Comparison of ENCODE assay signal across 11 cellular contexts in genomic region chr6:35754452-35755321, GRCh38. TPM values are rescaled to one million over a fixed set of nuclear protein-coding genes. Genes with fewer than 3 reads are reported as not detected.
DNase-seq lines count a peak whose midpoint lies in the region; ATAC-seq and TF ChIP-seq lines count a peak whose summit lies in the region.
"Had no signal": no experiment of that assay in that cellular context is flagged by ENCODE, and none has a peak within 500 bp of the region (broad histone marks: within the 10 kb centered on the region; RNA-seq: fewer than 3 reads in every experiment).

No MANE protein-coding gene starts in this region.

- no peak overlapping the region for H3K18ac ChIP-seq in IMR-90 (ENCODE audit: low read depth, low read length)

- no peaks in the 10 kb centered on the region for H3K9me3 Mint-ChIP-seq in natural killer cell treated with Interleukin-12 subunit alpha and Interleukin-12 subunit beta and Interleukin-15 and Interleukin-18, amount 100 ng/mL, for 72 hours

- H4K8ac ChIP-seq in IMR-90 (ENCODE audit: low read depth in 2 of 2, low read length in 2 of 2), result no peak overlapping the region

- no peak overlapping the region for H3K9ac ChIP-seq in IMR-90 (ENCODE audit: low read depth, low read length)

- H3K9me1 ChIP-seq in IMR-90 (ENCODE audit: insufficient read depth, low read length), result no peaks in the 10 kb centered on the region

- peak; percentile 87 for DNase-seq in DMS 273 (lab: John Stamatoyannopoulos, UW; ENCODE audit: unreplicated experiment)
- peak; percentile 45 for DNase-seq in IMR-90
- no peak for DNase-seq in Panc1 (ENCODE audit: low read depth, low spot score)
- DNase-seq in iris pigment epithelial cell (ENCODE audit: low read depth), result peak; percentile 38
- no peak for DNase-seq in Ammon's horn (ENCODE audit: low spot score)
- no peak for DNase-seq in natural killer cell treated with Interleukin-12 subunit alpha and Interleukin-12 subunit beta and Interleukin-15 and Interleukin-18, amount 100 ng/mL, for 72 hours (ENCODE audit: low spot score)
- no peak for DNase-seq in NCI-H1436 (lab: John Stamatoyannopoulos, UW)
- no peak for DNase-seq in NCI-H1105 (lab: John Stamatoyannopoulos, UW)
- DNase-seq: heart right ventricle, T-helper 9 cell had no signal

- H2BK120ac ChIP-seq in IMR-90 (ENCODE audit: low read depth, low read length), result no peak overlapping the region

- no peak overlapping the region for H2AK5ac ChIP-seq in IMR-90 (ENCODE audit: low read depth, low read length)

- BruUV-seq in IMR-90 (replicated peaks; lab: Mats Ljungman, UMichigan) (no TSS peak), Panc1 (replicated peaks; lab: Mats Ljungman, UMichigan) (no TSS peak)

- no peaks in the 10 kb centered on the region for H4K20me1 ChIP-seq in IMR-90 (ENCODE audit: insufficient read depth, low read length)

- TF ChIP-seq POLR2A in IMR-90 (IDR thresholded peaks at IDR 0.05; ENCODE audit: low read depth, low read length), result no peak

- CTCF ChIA-PET in IMR-90 (lab: Yijun Ruan, JAX), result no interaction called here
- CTCF ChIA-PET in Panc1 (lab: Charles Lee), result interaction anchor here (1.1 kb wide), 1 partner anchor 13 kb away, joined by 3 read pairs; no protein-coding TSS in a partner anchor

- H3K14ac ChIP-seq in IMR-90 (replicated peaks; ENCODE audit: low read depth, low read length), result no peak overlapping the region

- H3K79me1 ChIP-seq in IMR-90 (ENCODE audit: low read depth in 1 of 2, low read length in 2 of 2), result no peaks in the 10 kb centered on the region

- 66% methylated on average over 3 of the region's 7 CpGs; no CpG with 5 or more reads in 1 of the 2 experiments for WGBS in IMR-90 (ENCODE audit: extremely low coverage in 2 of 2, insufficient read length in 1 of 2), 2 experiments

- peaks cover 0 to 7% of the 10 kb centered on the region in 2 donors for H3K4me1 Mint-ChIP-seq in natural killer cell treated with Interleukin-12 subunit alpha and Interleukin-12 subunit beta and Interleukin-15 and Interleukin-18, amount 100 ng/mL, for 72 hours (ENCODE audit: low read depth in 2 of 2)

- H3K27me3 ChIP-seq in IMR-90 (ENCODE audit: control insufficient read depth, insufficient read depth, low read length) (peaks cover 29% of the 10 kb centered on the region), Panc1 (ENCODE audit: control insufficient read depth, insufficient read depth, low read length) (0 out of 2 replicates have a peak, but pooled peaks cover 4% of the 10 kb centered on the region)

- no peak overlapping the region for H3K4me3 ChIP-seq in IMR-90 (ENCODE audit: insufficient read depth, low read depth, low read length)
- no peak overlapping the region for H3K4me3 ChIP-seq in Panc1 (ENCODE audit: low read depth in 2 of 2, low read length in 2 of 2)
- H3K4me3 ChIP-seq: heart right ventricle had no signal

- H3K4me1 ChIP-seq in IMR-90 (ENCODE audit: control insufficient read depth, insufficient read depth, low read length) (no peaks in the 10 kb centered on the region), Panc1 (ENCODE audit: control insufficient read depth, insufficient read depth, low read length) (no peaks in the 10 kb centered on the region)
- H3K4me1 ChIP-seq: heart right ventricle had no signal

- H3K9me3 ChIP-seq in IMR-90 (ENCODE audit: control insufficient read depth, insufficient read depth, low read length) (0 out of 2 replicates have a peak, but pooled peaks cover 4% of the 10 kb centered on the region), Panc1 (ENCODE audit: control insufficient read depth, insufficient read depth, low read depth, low read length) (no peaks in the 10 kb centered on the region)
- H3K9me3 ChIP-seq: heart right ventricle had no signal

- no peak for TF ChIP-seq RAD21 in IMR-90 (IDR thresholded peaks at IDR 0.05; ENCODE audit: low read length)

- no peak overlapping the region for H2BK15ac ChIP-seq in IMR-90 (ENCODE audit: low read depth, low read length)

- peak overlapping the region; percentile 67 for H2AFZ ChIP-seq in IMR-90 (replicated peaks; ENCODE audit: low read length, poor library complexity)

- H3K36me3 ChIP-seq in IMR-90 (ENCODE audit: control insufficient read depth, insufficient read depth, low read length), result no peaks in the 10 kb centered on the region
- H3K36me3 ChIP-seq in Panc1 (ENCODE audit: control insufficient read depth, insufficient read depth, low read length), result no peaks in the 10 kb centered on the region
- H3K36me3 ChIP-seq: heart right ventricle had no signal

- no peak overlapping the region for H2AK9ac ChIP-seq in IMR-90 (replicated peaks; ENCODE audit: low read depth, low read length, poor library complexity)

- no peaks in the 10 kb centered on the region for H3K36me3 Mint-ChIP-seq in natural killer cell treated with Interleukin-12 subunit alpha and Interleukin-12 subunit beta and Interleukin-15 and Interleukin-18, amount 100 ng/mL, for 72 hours
- H3K36me3 Mint-ChIP-seq: stimulated activated memory B cell treated with anti-CD40 and anti-IgM and Interleukin-4, amounts not matched to agents 10 μg/mL and 1 μg/mL and 100 μg/mL, for 72 hours had no signal

- H3K4ac ChIP-seq in IMR-90 (ENCODE audit: low read depth, low read length), result no peak overlapping the region

- H3K4me2 ChIP-seq in IMR-90 (ENCODE audit: low read depth, low read length), result no peak overlapping the region

- ATAC-seq in IMR-90 (ENCODE audit: low read depth) (peak; percentile 57), Panc1 (peak; percentile 46; the same call in 1 of the 2 replicates)
- ATAC-seq in natural killer cell treated with Interleukin-12 subunit alpha and Interleukin-12 subunit beta and Interleukin-15 and Interleukin-18, amount 100 ng/mL, for 72 hours, result no peak
- ATAC-seq: stimulated activated memory B cell treated with anti-CD40 and anti-IgM and Interleukin-4, amounts not matched to agents 10 μg/mL and 1 μg/mL and 100 μg/mL, for 72 hours had no signal

- H3K4me3 Mint-ChIP-seq in natural killer cell treated with Interleukin-12 subunit alpha and Interleukin-12 subunit beta and Interleukin-15 and Interleukin-18, amount 100 ng/mL, for 72 hours, result no peak overlapping the region
- H3K4me3 Mint-ChIP-seq: stimulated activated memory B cell treated with anti-CD40 and anti-IgM and Interleukin-4, amounts not matched to agents 10 μg/mL and 1 μg/mL and 100 μg/mL, for 72 hours had no signal

- dilution Hi-C loops in IMR-90 (cut with HindIII; ENCODE audit: low sequenced_read_pairs, unreplicated experiment), result no loop called here

- no peak overlapping the region for H2BK5ac ChIP-seq in IMR-90 (ENCODE audit: low read depth, low read length, poor library complexity, severe bottlenecking)

- no peak overlapping the region for H4K5ac ChIP-seq in IMR-90 (ENCODE audit: low read depth, low read length)

- no peak overlapping the region for H3K23ac ChIP-seq in IMR-90 (ENCODE audit: low read depth, low read length)

- no peak overlapping the region for H3K56ac ChIP-seq in IMR-90 (ENCODE audit: extremely low read depth, insufficient read depth, low read length)

- no peak overlapping the region for H3K27ac Mint-ChIP-seq in natural killer cell treated with Interleukin-12 subunit alpha and Interleukin-12 subunit beta and Interleukin-15 and Interleukin-18, amount 100 ng/mL, for 72 hours
- H3K27ac Mint-ChIP-seq: stimulated activated memory B cell treated with anti-CD40 and anti-IgM and Interleukin-4, amounts not matched to agents 10 μg/mL and 1 μg/mL and 100 μg/mL, for 72 hours had no signal

- POLR2A ChIA-PET in IMR-90 (lab: Charles Lee; ENCODE audit: unreplicated experiment), result interaction anchor here (0.5 kb wide), 1 partner anchor 169 kb away, joined by 3 read pairs; no protein-coding TSS in a partner anchor
- POLR2A ChIA-PET in Panc1 (lab: Charles Lee), result no interaction called here

- in situ Hi-C loops in IMR-90 (cut with MboI; ENCODE audit: low sequenced_read_pairs) (no loop called here), Panc1 (cut with HindIII; ENCODE audit: low pct_unique_long_range_greater_than_20kb, low sequenced_read_pairs) (no loop called here)

- no peak for TF ChIP-seq CTCF in IMR-90 (conservative IDR thresholded peaks at IDR 0.05; ENCODE audit: low read depth, low read length)
- TF ChIP-seq CTCF in Panc1 (IDR thresholded peaks at IDR 0.05), result no peak

- H4K91ac ChIP-seq in IMR-90 (ENCODE audit: insufficient read depth, low read depth, low read length), result no peak overlapping the region

- no peak overlapping the region for H2BK20ac ChIP-seq in IMR-90 (ENCODE audit: low read depth, low read length)

- no peak overlapping the region for H3K27ac ChIP-seq in IMR-90 (ENCODE audit: insufficient read depth, low read length)
- no peak overlapping the region for H3K27ac ChIP-seq in Panc1 (ENCODE audit: low read length)
- H3K27ac ChIP-seq: heart right ventricle had no signal

- intact Hi-C loops in IMR-90 (cut with micrococcal nuclease) (loop anchor here (5.0 kb wide), 1 partner anchor 343 kb away; no protein-coding TSS in a partner anchor), Panc1 (cut with micrococcal nuclease; ENCODE audit: unreplicated experiment) (no loop called here)

- H3K27me3 Mint-ChIP-seq in natural killer cell treated with Interleukin-12 subunit alpha and Interleukin-12 subunit beta and Interleukin-15 and Interleukin-18, amount 100 ng/mL, for 72 hours, result peaks cover 14 to 15% of the 10 kb centered on the region in 2 donors

RNA-seq across cellular contexts. Expression of gene ARMC12, which starts 17.9 kb away (rescaled TPM):
- 0.18 and 0.28 TPM in 2 replicates for total RNA-seq in IMR-90 (2012; rRNA removed)
- polyA plus RNA-seq in IMR-90 (2012; rRNA removed), result 0.56 and 0.74 TPM in 2 replicates
- 0.16 and 0.30 TPM in 2 replicates for polyA plus RNA-seq in IMR-90 (2012; cell fraction: cytosol; rRNA removed)
- polyA plus RNA-seq in IMR-90 (2012; cell fraction: nucleus; rRNA removed; ENCODE audit: low replicate concordance), result 6.9 and 8.4 TPM in 2 replicates
- total RNA-seq in Panc1 (2021; ENCODE audit: unreplicated experiment), result 1.4 TPM
- 0.99 TPM for polyA plus RNA-seq in Panc1 (2012; ENCODE audit: insufficient read length)
- not detected for total RNA-seq in natural killer cell treated with Interleukin-12 subunit alpha and Interleukin-12 subunit beta and Interleukin-15 and Interleukin-18, amount 100 ng/mL, for 72 hours

RNA-seq across cellular contexts. Expression of gene CLPSL2, which starts 21.7 kb away (rescaled TPM):
- total RNA-seq in IMR-90 (2012; rRNA removed) (not detected in 2 replicates), Panc1 (2021; ENCODE audit: unreplicated experiment) (0.57 TPM)
- polyA plus RNA-seq in IMR-90 (2012; rRNA removed), result not detected in 2 replicates
- polyA plus RNA-seq in IMR-90 (2012; cell fraction: cytosol; rRNA removed), result 0.76 TPM in 1 of 2 replicates, not detected in the other
- not detected in 2 replicates for polyA plus RNA-seq in IMR-90 (2012; cell fraction: nucleus; rRNA removed; ENCODE audit: low replicate concordance)
- not detected for polyA plus RNA-seq in Panc1 (2012; ENCODE audit: insufficient read length)
- not detected for total RNA-seq in natural killer cell treated with Interleukin-12 subunit alpha and Interleukin-12 subunit beta and Interleukin-15 and Interleukin-18, amount 100 ng/mL, for 72 hours
- total RNA-seq: heart right ventricle had no signal
- polyA plus RNA-seq: heart right ventricle had no signal

RNA-seq across cellular contexts. Expression of gene CLPSL1, which starts 26.1 kb away (rescaled TPM):
- total RNA-seq in IMR-90 (2012; rRNA removed), result not detected in 2 replicates
- not detected in 2 replicates for polyA plus RNA-seq in IMR-90 (2012; rRNA removed)
- not detected in 2 replicates for polyA plus RNA-seq in IMR-90 (2012; cell fraction: cytosol; rRNA removed)
- not detected in 2 replicates for polyA plus RNA-seq in IMR-90 (2012; cell fraction: nucleus; rRNA removed; ENCODE audit: low replicate concordance)
- not detected for total RNA-seq in Panc1 (2021; ENCODE audit: unreplicated experiment)
- polyA plus RNA-seq in Panc1 (2012; ENCODE audit: insufficient read length), result not detected
- not detected for total RNA-seq in natural killer cell treated with Interleukin-12 subunit alpha and Interleukin-12 subunit beta and Interleukin-15 and Interleukin-18, amount 100 ng/mL, for 72 hours
- total RNA-seq: heart right ventricle had no signal
- polyA plus RNA-seq: heart right ventricle had no signal

RNA-seq across cellular contexts. Expression of gene CLPS, which starts 42.4 kb away (rescaled TPM):
- not detected in 2 replicates for total RNA-seq in IMR-90 (2012; rRNA removed)
- not detected in 2 replicates for polyA plus RNA-seq in IMR-90 (2012; rRNA removed)
- polyA plus RNA-seq in IMR-90 (2012; cell fraction: cytosol; rRNA removed), result not detected in 2 replicates
- not detected in 2 replicates for polyA plus RNA-seq in IMR-90 (2012; cell fraction: nucleus; rRNA removed; ENCODE audit: low replicate concordance)
- 4.0 TPM for total RNA-seq in Panc1 (2021; ENCODE audit: unreplicated experiment)
- polyA plus RNA-seq in Panc1 (2012; ENCODE audit: insufficient read length), result not detected
- total RNA-seq in natural killer cell treated with Interleukin-12 subunit alpha and Interleukin-12 subunit beta and Interleukin-15 and Interleukin-18, amount 100 ng/mL, for 72 hours, result not detected

RNA-seq across cellular contexts. Expression of gene LHFPL5, which starts 50.5 kb away (rescaled TPM):
- total RNA-seq in IMR-90 (2012; rRNA removed), result not detected in 2 replicates
- polyA plus RNA-seq in IMR-90 (2012; rRNA removed), result not detected in 2 replicates
- polyA plus RNA-seq in IMR-90 (2012; cell fraction: cytosol; rRNA removed), result not detected in 2 replicates
- not detected in 2 replicates for polyA plus RNA-seq in IMR-90 (2012; cell fraction: nucleus; rRNA removed; ENCODE audit: low replicate concordance)
- total RNA-seq in Panc1 (2021; ENCODE audit: unreplicated experiment), result not detected
- polyA plus RNA-seq in Panc1 (2012; ENCODE audit: insufficient read length), result not detected
- not detected for total RNA-seq in natural killer cell treated with Interleukin-12 subunit alpha and Interleukin-12 subunit beta and Interleukin-15 and Interleukin-18, amount 100 ng/mL, for 72 hours
- total RNA-seq: heart right ventricle had no signal
- polyA plus RNA-seq: heart right ventricle had no signal

Comparison
In these comparisons a context has a peak if more than half of its experiments do, and no peak if none do; other contexts are left out.
1. DNase-seq: peak in DMS 273 (single experiment), IMR-90 (single experiment) and iris pigment epithelial cell (single experiment); none in Panc1 (single experiment), Ammon's horn (single experiment), natural killer cell treated with Interleukin-12 subunit alpha and Interleukin-12 subunit beta and Interleukin-15 and Interleukin-18, amount 100 ng/mL, for 72 hours (single experiment), NCI-H1436 (single experiment) and NCI-H1105 (single experiment).
2. ATAC-seq: peak in IMR-90 (single experiment) and Panc1 (single experiment); none in natural killer cell treated with Interleukin-12 subunit alpha and Interleukin-12 subunit beta and Interleukin-15 and Interleukin-18, amount 100 ng/mL, for 72 hours (0 of 2).